ENCODE assay signal across 24 cellular contexts in the genomic region with DNA sequence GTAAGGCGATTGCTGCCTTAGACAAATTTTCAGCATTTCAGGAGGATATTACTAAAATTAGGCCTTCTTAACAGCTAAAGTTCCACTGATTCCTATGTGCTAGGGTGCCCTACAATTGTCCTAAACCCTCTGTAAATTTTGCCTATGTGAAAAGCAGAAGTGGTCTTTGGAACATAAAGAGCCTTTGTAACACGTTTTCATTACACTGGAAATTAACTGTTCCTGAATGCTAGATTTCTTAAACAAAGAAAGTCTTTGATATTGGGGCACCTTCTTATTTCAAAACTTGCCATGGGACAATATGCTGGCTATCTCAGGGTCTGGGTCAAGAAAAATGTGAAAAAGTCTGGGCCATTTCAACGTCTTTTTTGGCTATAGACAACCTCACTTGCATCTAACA.
"Had no signal": no experiment of that assay in that cellular context is flagged by ENCODE, and none has a peak within 500 bp of the region (broad histone marks: within the 10 kb centered on the region; RNA-seq: fewer than 3 reads in every experiment).

No MANE protein-coding gene starts in this region.

- DNase-seq: islet precursor cell; left ventricle myocardium inferior; mesendoderm; naive B cell; natural killer cell; ovary; posterior cingulate gyrus; right cardiac atrium; stimulated activated CD4-positive, alpha-beta T cell treated with anti-CD3 and anti-CD28 coated beads, Interleukin-12 subunit alpha, Interleukin-12 subunit beta, amount 100 ng/mL, for 4 hours; stimulated activated CD4-positive, alpha-beta T cell treated with anti-CD3 and anti-CD28 coated beads, Interleukin-15, amount 100 ng/mL, for 24 hours; stimulated activated CD4-positive, alpha-beta T cell treated with anti-CD3 and anti-CD28 coated beads, Interleukin-2, amount 100 ng/mL, for 24 hours; stimulated activated CD4-positive, alpha-beta T cell treated with anti-CD3 and anti-CD28 coated beads, Interleukin-4, amount 100 ng/mL, for 1 hour; stimulated activated naive B cell treated with anti-CD40 and anti-IgM and Interleukin-4, amounts not matched to agents 10 μg/mL and 1 μg/mL and 100 μg/mL, for 72 hours; stimulated activated naive CD8-positive, alpha-beta T cell treated with anti-CD3 and anti-CD28 coated beads, Interleukin-15, Interleukin-2, amounts not matched to agents 100 U/mL and 50 U/mL, for 24 hours; stomach; testis; thyroid gland; transverse colon; upper lobe of left lung had no signal

- H3K9me3 ChIP-seq: left ventricle myocardium inferior, ovary, prostate gland, stomach, testis, thyroid gland, transverse colon, upper lobe of left lung, vagina had no signal

- H3K27me3 ChIP-seq: ovary, stomach, testis, thyroid gland, transverse colon, upper lobe of left lung, vagina had no signal

- H3K27ac ChIP-seq: left ventricle myocardium inferior, ovary, prostate gland, skin epidermis, stomach, testis, thyroid gland, transverse colon, upper lobe of left lung, vagina had no signal

- ATAC-seq: natural killer cell; right cardiac atrium; sciatic nerve; stimulated activated naive CD8-positive, alpha-beta T cell treated with anti-CD3 and anti-CD28 coated beads, Interleukin-15, Interleukin-2, amounts not matched to agents 100 U/mL and 50 U/mL, for 24 hours had no signal

- H3K36me3 ChIP-seq: left ventricle myocardium inferior, ovary, prostate gland, stomach, thyroid gland, transverse colon, upper lobe of left lung, vagina had no signal

- H3K4me1 ChIP-seq: prostate gland, vagina had no signal

- H3K4me3 ChIP-seq: left ventricle myocardium inferior, lung, ovary, prostate gland, skin epidermis, stomach, testis, thyroid gland, transverse colon, upper lobe of left lung, vagina had no signal
